ENCODE assay signal across 8 cellular contexts in genomic region chr2:162074579-162074922, GRCh38. TPM values are rescaled to one million over a fixed set of nuclear protein-coding genes. Genes with fewer than 3 reads are reported as not detected.
DNase-seq lines count a peak whose midpoint lies in the region; ATAC-seq and TF ChIP-seq lines count a peak whose summit lies in the region.

No MANE protein-coding gene starts in this region.

- peak overlapping the region; percentile 85 for H3K9ac ChIP-seq in adipocyte (ENCODE audit: low read length)

- H3K4me3 ChIP-seq in right atrium auricular region (peak overlapping the region; percentile 53 to 58), adipocyte (ENCODE audit: low read length) (peak overlapping the region; percentile 83), lower lobe of right lung (peak overlapping the region; percentile 64), urinary bladder (ENCODE audit: low read depth, low read length) (peak overlapping the region; percentile 31), body of pancreas (no peak overlapping the region)

- 63% methylated on average over 2 of the region's 2 CpGs for WGBS in urinary bladder
- 43 to 52% methylated on average over 2 of the region's 2 CpGs for WGBS in body of pancreas, 2 donors

- H3K27me3 ChIP-seq in right atrium auricular region (peaks cover 0 to 6% of the 10 kb centered on the region in 2 donors), adipocyte (replicated peaks; ENCODE audit: control insufficient read depth, insufficient read depth, low read length) (no peaks in the 10 kb centered on the region), lower lobe of right lung (ENCODE audit: low read depth) (no peaks in the 10 kb centered on the region), body of pancreas (no peaks in the 10 kb centered on the region)

- H3K36me3 ChIP-seq in right atrium auricular region = no peaks in the 10 kb centered on the region
- no peaks in the 10 kb centered on the region for H3K36me3 ChIP-seq in adipocyte (ENCODE audit: control insufficient read depth, insufficient read depth, low read length, severe bottlenecking)
- H3K36me3 ChIP-seq in lower lobe of right lung = no peaks in the 10 kb centered on the region
- H3K36me3 ChIP-seq in urinary bladder (ENCODE audit: insufficient read depth) = no peaks in the 10 kb centered on the region
- H3K36me3 ChIP-seq in body of pancreas (replicated peaks in 1 of 2; ENCODE audit: insufficient read depth in 1 of 2, low read depth in 2 of 2) = no peaks in the 10 kb centered on the region

- H3K9me3 ChIP-seq in right atrium auricular region (peaks cover 6 to 12% of the 10 kb centered on the region in 2 donors), adipocyte (ENCODE audit: control insufficient read depth, low read length) (peaks cover 12% of the 10 kb centered on the region), lower lobe of right lung (peaks cover 9% of the 10 kb centered on the region), body of pancreas (no peaks in the 10 kb centered on the region)

- H3K4me1 ChIP-seq in right atrium auricular region (peaks cover 0 to 8% of the 10 kb centered on the region in 2 donors), adipocyte (ENCODE audit: control insufficient read depth, insufficient read depth, low read length) (peaks cover 59% of the 10 kb centered on the region), lower lobe of right lung (peaks cover 12% of the 10 kb centered on the region), urinary bladder (ENCODE audit: insufficient read depth) (no peaks in the 10 kb centered on the region), body of pancreas (peaks cover 13% of the 10 kb centered on the region)

- DNase-seq in right atrium auricular region (ENCODE audit: low spot score) (no peak), left cardiac atrium (no peak), adipocyte (ENCODE audit: low read depth) (no peak), lower lobe of right lung (no peak), body of pancreas (no peak), NCI-H146 (lab: John Stamatoyannopoulos, UW) (no peak)
- DNase-seq in stimulated activated CD4-positive, alpha-beta T cell treated with anti-CD3 and anti-CD28 coated beads, Interleukin-4, amount 100 ng/mL, for 24 hours = no peak

- no peak overlapping the region for H3K27ac ChIP-seq in right atrium auricular region
- H3K27ac ChIP-seq in lower lobe of right lung = peak overlapping the region; percentile 65
- H3K27ac ChIP-seq in urinary bladder (ENCODE audit: low read depth) = no peak overlapping the region
- no peak overlapping the region for H3K27ac ChIP-seq in body of pancreas

- intact Hi-C loops in left cardiac atrium (cut with DNase I) (no loop called here), lower lobe of right lung (cut with DNase I) (no loop called here), body of pancreas (cut with DNase I) (no loop called here)

- TF ChIP-seq POLR2A in body of pancreas (IDR thresholded peaks at IDR 0.05) = no peak

- TF ChIP-seq CTCF in right atrium auricular region (IDR thresholded peaks at IDR 0.05) (no peak), lower lobe of right lung (IDR thresholded peaks at IDR 0.05) (no peak), body of pancreas (IDR thresholded peaks at IDR 0.05) (no peak)

- ATAC-seq in left cardiac atrium (no peak), lower lobe of right lung (peak in 1 of 2 donors; percentile 24), body of pancreas (no peak)

RNA-seq across cellular contexts. Expression of gene DPP4, which starts 0.5 kb away (rescaled TPM):
- total RNA-seq in right atrium auricular region (1 to 10 TPM; 4.5 to 6.8 TPM), left cardiac atrium (1 to 10 TPM; 1.7 to 2.0 TPM), lower lobe of right lung (24.5 TPM), urinary bladder (44.1 TPM), body of pancreas (1 to 10 TPM in 1 of 2 donors, under 1 TPM in 1; 0.99 to 7.5 TPM)
- 0.80 TPM for polyA plus RNA-seq in urinary bladder

Comparison
In these comparisons a context has a peak if more than half of its experiments do, and no peak if none do; other contexts are left out.
1. H3K4me3 ChIP-seq: peak in right atrium auricular region (2 of 2), adipocyte (single experiment), lower lobe of right lung (single experiment) and urinary bladder (single experiment); none in body of pancreas (0 of 2).